ENCODE assay signal across 1 cellular context in the genomic region with DNA sequence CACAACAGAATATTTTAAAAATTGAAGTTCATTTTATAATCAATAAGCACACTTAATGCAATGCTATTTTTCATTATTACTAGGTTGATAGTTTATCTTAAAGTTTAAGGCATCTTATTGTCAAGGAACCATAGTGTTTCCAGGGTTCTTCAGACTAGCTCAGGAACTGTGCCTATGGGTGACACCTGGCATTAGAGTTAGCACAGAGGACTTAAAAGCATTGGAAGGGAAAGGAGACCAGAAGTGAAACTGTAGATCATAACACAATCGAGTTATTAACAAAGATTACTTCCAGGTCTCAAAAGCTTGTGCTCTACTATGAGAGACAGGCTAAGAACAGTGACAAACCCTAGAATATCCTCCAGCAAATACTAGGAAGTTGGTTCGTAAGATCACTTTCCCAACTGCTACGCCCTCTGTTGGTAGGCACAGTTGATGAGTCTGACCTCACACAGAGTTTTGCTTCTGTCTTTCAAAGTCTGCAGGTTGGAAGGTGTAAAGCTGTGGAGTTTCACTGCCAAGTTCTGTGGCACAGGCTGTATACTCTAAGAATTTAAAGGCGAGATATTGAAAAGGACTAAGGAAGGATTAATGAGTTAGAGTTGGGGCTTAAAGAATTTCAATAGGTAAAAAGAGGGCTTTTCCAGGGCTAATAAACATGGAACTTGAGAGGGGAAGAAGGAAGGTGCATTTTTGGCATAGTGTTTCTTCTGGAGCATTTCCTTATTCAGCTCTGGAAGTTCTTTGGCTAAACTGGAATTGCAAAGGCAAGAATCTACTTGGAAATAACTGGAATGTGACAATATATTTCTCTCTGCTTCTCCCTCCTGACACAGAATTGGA.
TF ChIP-seq lines count a peak whose summit lies in the region.

No MANE protein-coding gene starts in this region.

TF ChIP-seq in HepG2, 621 proteins besides CTCF, POLR2A, EP300 and RAD21 (continued from another document and continues in another):
- TF ChIP-seq, protein P1, sequence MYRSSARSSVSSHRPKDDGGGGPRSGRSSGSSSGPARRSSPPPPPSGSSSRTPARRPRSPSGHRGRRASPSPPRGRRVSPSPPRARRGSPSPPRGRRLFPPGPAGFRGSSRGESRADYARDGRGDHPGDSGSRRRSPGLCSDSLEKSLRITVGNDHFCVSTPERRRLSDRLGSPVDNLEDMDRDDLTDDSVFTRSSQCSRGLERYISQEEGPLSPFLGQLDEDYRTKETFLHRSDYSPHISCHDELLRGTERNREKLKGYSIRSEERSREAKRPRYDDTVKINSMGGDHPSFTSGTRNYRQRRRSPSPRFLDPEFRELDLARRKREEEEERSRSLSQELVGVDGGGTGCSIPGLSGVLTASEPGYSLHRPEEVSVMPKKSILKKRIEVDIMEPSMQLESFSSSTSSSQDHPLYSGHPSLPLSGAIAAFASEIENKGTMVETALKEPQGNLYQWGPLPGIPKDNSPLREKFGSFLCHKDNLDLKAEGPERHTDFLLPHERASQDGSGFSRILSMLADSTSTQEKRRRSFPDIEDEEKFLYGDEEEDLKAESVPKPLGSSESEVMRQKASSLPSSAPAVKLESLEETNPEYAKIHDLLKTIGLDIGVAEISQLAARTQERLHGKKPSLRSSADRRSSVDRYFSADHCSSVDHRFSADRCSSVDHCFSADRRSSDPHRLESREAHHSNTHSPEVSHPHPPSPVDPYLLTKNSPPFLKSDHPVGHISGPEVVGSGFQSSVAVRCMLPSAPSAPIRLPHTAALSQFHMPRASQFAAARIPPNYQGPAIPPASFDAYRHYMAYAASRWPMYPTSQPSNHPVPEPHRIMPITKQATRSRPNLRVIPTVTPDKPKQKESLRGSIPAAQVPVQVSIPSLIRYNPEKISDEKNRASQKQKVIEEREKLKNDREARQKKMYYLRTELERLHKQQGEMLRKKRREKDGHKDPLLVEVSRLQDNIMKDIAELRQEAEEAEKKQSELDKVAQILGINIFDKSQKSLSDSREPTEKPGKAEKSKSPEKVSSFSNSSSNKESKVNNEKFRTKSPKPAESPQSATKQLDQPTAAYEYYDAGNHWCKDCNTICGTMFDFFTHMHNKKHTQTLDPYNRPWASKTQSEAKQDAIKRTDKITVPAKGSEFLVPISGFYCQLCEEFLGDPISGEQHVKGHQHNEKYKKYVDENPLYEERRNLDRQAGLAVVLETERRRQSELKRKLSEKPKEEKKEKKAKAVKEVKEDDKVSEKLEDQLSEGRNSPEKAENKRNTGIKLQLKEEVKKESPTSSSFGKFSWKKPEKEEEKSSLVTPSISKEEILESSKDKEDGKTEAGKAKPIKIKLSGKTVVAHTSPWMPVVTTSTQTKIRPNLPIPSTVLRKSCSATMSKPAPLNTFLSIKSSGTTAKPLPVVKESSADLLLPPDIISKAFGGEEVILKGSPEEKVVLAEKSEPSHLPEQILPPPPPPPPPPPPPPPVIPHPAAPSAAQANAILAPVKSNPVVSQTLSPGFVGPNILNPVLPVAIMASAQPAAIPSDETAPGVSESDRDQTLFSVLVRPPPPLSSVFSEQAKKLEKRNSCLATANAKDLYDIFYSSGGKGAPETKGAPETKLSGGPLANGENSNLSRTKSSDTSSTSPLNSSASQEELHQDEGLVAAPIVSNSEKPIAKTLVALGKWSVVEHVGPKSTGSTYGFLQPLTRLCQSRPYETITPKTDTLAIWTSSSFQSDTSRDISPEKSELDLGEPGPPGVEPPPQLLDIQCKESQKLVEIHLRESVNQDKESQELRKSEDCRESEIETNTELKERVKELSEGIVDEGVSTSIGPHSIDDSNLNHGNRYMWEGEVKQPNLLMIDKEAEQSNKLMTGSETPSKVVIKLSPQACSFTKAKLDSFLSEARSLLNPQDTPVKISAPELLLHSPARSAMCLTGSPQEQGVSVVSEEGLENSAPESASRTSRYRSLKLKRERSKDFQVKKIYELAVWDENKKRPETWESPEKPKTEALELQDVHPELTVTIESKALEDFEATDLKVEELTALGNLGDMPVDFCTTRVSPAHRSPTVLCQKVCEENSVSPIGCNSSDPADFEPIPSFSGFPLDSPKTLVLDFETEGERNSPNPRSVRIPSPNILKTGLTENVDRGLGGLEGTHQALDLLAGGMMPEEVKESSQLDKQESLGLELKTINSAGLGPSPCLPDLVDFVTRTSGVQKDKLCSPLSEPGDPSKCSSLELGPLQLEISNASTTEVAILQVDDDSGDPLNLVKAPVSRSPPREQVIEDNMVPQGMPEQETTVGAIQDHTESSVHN (CRISPR knock-in tag; IDR thresholded peaks at IDR 0.05), result no peak
- TF ChIP-seq RELA (CRISPR knock-in tag; IDR thresholded peaks at IDR 0.05) (no peak), ZBTB42 (CRISPR knock-in tag; IDR thresholded peaks at IDR 0.05) (no peak), ZNF224 (CRISPR knock-in tag; IDR thresholded peaks at IDR 0.05) (no peak), TOE1 (CRISPR knock-in tag; IDR thresholded peaks at IDR 0.05) (no peak), ZNF607 (CRISPR knock-in tag; IDR thresholded peaks at IDR 0.05; ENCODE audit: borderline replicate concordance) (no peak), HNRNPL (IDR thresholded peaks at IDR 0.05; ENCODE audit: low read depth, low read length) (no peak), STAG1 (CRISPR knock-in tag; IDR thresholded peaks at IDR 0.05) (peak; percentile 93), ERF (CRISPR knock-in tag; IDR thresholded peaks at IDR 0.05) (peak; percentile 75; the same call in 1 of the 2 replicates), EED (CRISPR knock-in tag; IDR thresholded peaks at IDR 0.05) (no peak), NR3C1 (CRISPR knock-in tag; IDR thresholded peaks at IDR 0.05) (no peak), CCAR2 (optimal IDR thresholded peaks at IDR 0.05; ENCODE audit: low read depth, low read length) (no peak), ATF7 (IDR thresholded peaks at IDR 0.05) (no peak), ATF7 (CRISPR knock-in tag; IDR thresholded peaks at IDR 0.05) (no peak)
- TF ChIP-seq, protein P2, sequence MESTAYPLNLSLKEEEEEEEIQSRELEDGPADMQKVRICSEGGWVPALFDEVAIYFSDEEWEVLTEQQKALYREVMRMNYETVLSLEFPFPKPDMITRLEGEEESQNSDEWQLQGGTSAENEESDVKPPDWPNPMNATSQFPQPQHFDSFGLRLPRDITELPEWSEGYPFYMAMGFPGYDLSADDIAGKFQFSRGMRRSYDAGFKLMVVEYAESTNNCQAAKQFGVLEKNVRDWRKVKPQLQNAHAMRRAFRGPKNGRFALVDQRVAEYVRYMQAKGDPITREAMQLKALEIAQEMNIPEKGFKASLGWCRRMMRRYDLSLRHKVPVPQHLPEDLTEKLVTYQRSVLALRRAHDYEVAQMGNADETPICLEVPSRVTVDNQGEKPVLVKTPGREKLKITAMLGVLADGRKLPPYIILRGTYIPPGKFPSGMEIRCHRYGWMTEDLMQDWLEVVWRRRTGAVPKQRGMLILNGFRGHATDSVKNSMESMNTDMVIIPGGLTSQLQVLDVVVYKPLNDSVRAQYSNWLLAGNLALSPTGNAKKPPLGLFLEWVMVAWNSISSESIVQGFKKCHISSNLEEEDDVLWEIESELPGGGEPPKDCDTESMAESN (CRISPR knock-in tag; conservative IDR thresholded peaks at IDR 0.05), result no peak
- TF ChIP-seq, protein P3, sequence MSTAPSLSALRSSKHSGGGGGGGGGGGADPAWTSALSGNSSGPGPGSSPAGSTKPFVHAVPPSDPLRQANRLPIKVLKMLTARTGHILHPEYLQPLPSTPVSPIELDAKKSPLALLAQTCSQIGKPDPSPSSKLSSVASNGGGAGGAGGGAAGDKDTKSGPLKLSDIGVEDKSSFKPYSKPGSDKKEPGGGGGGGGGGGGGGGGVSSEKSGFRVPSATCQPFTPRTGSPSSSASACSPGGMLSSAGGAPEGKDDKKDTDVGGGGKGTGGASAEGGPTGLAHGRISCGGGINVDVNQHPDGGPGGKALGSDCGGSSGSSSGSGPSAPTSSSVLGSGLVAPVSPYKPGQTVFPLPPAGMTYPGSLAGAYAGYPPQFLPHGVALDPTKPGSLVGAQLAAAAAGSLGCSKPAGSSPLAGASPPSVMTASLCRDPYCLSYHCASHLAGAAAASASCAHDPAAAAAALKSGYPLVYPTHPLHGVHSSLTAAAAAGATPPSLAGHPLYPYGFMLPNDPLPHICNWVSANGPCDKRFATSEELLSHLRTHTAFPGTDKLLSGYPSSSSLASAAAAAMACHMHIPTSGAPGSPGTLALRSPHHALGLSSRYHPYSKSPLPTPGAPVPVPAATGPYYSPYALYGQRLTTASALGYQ (CRISPR knock-in tag; IDR thresholded peaks at IDR 0.05), result no peak
- TF ChIP-seq, protein P4, sequence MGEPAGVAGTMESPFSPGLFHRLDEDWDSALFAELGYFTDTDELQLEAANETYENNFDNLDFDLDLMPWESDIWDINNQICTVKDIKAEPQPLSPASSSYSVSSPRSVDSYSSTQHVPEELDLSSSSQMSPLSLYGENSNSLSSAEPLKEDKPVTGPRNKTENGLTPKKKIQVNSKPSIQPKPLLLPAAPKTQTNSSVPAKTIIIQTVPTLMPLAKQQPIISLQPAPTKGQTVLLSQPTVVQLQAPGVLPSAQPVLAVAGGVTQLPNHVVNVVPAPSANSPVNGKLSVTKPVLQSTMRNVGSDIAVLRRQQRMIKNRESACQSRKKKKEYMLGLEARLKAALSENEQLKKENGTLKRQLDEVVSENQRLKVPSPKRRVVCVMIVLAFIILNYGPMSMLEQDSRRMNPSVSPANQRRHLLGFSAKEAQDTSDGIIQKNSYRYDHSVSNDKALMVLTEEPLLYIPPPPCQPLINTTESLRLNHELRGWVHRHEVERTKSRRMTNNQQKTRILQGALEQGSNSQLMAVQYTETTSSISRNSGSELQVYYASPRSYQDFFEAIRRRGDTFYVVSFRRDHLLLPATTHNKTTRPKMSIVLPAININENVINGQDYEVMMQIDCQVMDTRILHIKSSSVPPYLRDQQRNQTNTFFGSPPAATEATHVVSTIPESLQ (CRISPR knock-in tag; conservative IDR thresholded peaks at IDR 0.05), result 0 out of 2 replicates have a peak, but pooled peaks have one; percentile 63
- TF ChIP-seq, protein P5, sequence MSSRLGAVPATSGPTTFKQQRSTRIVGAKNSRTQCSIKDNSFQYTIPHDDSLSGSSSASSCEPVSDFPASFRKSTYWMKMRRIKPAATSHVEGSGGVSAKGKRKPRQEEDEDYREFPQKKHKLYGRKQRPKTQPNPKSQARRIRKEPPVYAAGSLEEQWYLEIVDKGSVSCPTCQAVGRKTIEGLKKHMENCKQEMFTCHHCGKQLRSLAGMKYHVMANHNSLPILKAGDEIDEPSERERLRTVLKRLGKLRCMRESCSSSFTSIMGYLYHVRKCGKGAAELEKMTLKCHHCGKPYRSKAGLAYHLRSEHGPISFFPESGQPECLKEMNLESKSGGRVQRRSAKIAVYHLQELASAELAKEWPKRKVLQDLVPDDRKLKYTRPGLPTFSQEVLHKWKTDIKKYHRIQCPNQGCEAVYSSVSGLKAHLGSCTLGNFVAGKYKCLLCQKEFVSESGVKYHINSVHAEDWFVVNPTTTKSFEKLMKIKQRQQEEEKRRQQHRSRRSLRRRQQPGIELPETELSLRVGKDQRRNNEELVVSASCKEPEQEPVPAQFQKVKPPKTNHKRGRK (CRISPR knock-in tag; IDR thresholded peaks at IDR 0.05), result no peak
- TF ChIP-seq, protein P6, sequence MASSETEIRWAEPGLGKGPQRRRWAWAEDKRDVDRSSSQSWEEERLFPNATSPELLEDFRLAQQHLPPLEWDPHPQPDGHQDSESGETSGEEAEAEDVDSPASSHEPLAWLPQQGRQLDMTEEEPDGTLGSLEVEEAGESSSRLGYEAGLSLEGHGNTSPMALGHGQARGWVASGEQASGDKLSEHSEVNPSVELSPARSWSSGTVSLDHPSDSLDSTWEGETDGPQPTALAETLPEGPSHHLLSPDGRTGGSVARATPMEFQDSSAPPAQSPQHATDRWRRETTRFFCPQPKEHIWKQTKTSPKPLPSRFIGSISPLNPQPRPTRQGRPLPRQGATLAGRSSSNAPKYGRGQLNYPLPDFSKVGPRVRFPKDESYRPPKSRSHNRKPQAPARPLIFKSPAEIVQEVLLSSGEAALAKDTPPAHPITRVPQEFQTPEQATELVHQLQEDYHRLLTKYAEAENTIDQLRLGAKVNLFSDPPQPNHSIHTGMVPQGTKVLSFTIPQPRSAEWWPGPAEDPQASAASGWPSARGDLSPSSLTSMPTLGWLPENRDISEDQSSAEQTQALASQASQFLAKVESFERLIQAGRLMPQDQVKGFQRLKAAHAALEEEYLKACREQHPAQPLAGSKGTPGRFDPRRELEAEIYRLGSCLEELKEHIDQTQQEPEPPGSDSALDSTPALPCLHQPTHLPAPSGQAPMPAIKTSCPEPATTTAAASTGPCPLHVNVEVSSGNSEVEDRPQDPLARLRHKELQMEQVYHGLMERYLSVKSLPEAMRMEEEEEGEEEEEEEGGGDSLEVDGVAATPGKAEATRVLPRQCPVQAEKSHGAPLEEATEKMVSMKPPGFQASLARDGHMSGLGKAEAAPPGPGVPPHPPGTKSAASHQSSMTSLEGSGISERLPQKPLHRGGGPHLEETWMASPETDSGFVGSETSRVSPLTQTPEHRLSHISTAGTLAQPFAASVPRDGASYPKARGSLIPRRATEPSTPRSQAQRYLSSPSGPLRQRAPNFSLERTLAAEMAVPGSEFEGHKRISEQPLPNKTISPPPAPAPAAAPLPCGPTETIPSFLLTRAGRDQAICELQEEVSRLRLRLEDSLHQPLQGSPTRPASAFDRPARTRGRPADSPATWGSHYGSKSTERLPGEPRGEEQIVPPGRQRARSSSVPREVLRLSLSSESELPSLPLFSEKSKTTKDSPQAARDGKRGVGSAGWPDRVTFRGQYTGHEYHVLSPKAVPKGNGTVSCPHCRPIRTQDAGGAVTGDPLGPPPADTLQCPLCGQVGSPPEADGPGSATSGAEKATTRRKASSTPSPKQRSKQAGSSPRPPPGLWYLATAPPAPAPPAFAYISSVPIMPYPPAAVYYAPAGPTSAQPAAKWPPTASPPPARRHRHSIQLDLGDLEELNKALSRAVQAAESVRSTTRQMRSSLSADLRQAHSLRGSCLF (CRISPR knock-in tag; IDR thresholded peaks at IDR 0.05; ENCODE audit: borderline replicate concordance), result no peak
- TF ChIP-seq, protein P7, sequence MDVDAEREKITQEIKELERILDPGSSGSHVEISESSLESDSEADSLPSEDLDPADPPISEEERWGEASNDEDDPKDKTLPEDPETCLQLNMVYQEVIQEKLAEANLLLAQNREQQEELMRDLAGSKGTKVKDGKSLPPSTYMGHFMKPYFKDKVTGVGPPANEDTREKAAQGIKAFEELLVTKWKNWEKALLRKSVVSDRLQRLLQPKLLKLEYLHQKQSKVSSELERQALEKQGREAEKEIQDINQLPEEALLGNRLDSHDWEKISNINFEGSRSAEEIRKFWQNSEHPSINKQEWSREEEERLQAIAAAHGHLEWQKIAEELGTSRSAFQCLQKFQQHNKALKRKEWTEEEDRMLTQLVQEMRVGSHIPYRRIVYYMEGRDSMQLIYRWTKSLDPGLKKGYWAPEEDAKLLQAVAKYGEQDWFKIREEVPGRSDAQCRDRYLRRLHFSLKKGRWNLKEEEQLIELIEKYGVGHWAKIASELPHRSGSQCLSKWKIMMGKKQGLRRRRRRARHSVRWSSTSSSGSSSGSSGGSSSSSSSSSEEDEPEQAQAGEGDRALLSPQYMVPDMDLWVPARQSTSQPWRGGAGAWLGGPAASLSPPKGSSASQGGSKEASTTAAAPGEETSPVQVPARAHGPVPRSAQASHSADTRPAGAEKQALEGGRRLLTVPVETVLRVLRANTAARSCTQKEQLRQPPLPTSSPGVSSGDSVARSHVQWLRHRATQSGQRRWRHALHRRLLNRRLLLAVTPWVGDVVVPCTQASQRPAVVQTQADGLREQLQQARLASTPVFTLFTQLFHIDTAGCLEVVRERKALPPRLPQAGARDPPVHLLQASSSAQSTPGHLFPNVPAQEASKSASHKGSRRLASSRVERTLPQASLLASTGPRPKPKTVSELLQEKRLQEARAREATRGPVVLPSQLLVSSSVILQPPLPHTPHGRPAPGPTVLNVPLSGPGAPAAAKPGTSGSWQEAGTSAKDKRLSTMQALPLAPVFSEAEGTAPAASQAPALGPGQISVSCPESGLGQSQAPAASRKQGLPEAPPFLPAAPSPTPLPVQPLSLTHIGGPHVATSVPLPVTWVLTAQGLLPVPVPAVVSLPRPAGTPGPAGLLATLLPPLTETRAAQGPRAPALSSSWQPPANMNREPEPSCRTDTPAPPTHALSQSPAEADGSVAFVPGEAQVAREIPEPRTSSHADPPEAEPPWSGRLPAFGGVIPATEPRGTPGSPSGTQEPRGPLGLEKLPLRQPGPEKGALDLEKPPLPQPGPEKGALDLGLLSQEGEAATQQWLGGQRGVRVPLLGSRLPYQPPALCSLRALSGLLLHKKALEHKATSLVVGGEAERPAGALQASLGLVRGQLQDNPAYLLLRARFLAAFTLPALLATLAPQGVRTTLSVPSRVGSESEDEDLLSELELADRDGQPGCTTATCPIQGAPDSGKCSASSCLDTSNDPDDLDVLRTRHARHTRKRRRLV (CRISPR knock-in tag; IDR thresholded peaks at IDR 0.05), result no peak
